ENCODE assay signal across 7 cellular contexts in the genomic region with DNA sequence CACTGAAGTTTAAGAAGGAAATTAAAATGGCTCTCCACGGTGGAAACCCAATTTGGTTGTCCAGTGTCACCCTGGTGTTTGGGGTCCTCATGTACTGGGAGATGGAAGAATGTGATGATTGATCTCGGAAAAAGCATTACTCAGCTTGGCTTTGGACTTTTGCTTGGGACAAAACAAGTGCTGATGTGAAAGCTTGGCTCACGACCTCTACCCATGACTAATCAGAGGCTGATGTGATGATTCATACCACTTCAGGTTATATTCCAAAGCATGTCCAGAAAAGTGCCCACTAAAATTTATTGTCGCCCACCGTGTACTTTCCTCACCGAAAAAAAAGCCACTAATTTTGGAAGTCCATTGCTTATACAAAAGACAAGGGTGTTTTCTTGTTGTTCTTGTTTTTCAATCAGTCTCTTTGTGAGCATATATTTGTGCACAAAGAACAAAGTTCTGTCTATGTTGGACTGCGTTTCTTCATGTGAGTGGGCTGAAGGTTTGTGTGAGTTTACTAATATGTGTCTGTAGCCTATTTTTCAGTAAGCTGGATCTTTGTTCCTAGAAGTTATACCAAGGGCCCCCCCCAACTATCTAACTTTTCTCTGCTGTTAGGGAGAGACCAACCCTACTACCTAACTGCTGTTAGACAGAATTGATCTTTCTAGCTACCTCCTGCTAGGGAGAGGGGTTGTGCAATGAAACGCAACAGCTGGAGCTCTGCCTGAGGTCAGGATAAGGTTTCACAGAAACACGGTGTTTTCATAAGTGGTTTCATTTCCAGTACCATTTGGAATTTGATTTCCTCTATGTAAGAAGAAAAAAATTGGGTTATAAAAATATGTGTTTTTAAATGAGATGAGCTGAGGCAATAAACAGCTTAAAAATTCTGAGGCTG. TPM values are rescaled to one million over a fixed set of nuclear protein-coding genes. Genes with fewer than 3 reads are reported as not detected.
"Had no signal": no experiment of that assay in that cellular context is flagged by ENCODE, and none has a peak within 500 bp of the region (broad histone marks: within the 10 kb centered on the region; RNA-seq: fewer than 3 reads in every experiment).

No MANE protein-coding gene starts in this region.

RNA-seq across cellular contexts. Expression of gene CDY1B, which starts 21.4 kb away (rescaled TPM):
- total RNA-seq: GM23248, H4, H7, HepG2, HFFc6, HT1080 had no signal
- polyA plus RNA-seq: GM23248, HepG2, IgD-negative memory B cell had no signal
